ENCODE assay signal across 8 cellular contexts in genomic region chr17:27631409-27631755, GRCh38. TPM values are rescaled to one million over a fixed set of nuclear protein-coding genes. Genes with fewer than 3 reads are reported as not detected.
A peak's percentile ranks its signal among the peaks of the same experiment; 100 is the strongest.
DNase-seq lines count a peak whose midpoint lies in the region; ATAC-seq and TF ChIP-seq lines count a peak whose summit lies in the region.

No MANE protein-coding gene starts in this region.

- H3K79me2 ChIP-seq in DOHH2 (ENCODE audit: control insufficient read depth, low read length): no peaks in the 10 kb centered on the region

- peak overlapping the region; percentile 21; the same call in 1 of the 2 replicates for H3K4me2 ChIP-seq in DOHH2 (ENCODE audit: low read length)

- 33 to 38% methylated on average over 4 to 6 of the region's 6 CpGs for WGBS in upper lobe of left lung, 2 donors

- H3K9me3 ChIP-seq in DOHH2 (ENCODE audit: control insufficient read depth, insufficient read depth, low read length) (no peaks in the 10 kb centered on the region), upper lobe of left lung (no peaks in the 10 kb centered on the region)

- peak; percentile 39 for ATAC-seq in GM21529 (IDR thresholded peaks at IDR 0.05; ENCODE audit: unreplicated experiment)
- ATAC-seq in foreskin keratinocyte: peak; percentile 94
- peak; percentile 46 to 64 for ATAC-seq in upper lobe of left lung (ENCODE audit: low FRiP score in 2 of 2)
- ATAC-seq in GM21360 (IDR thresholded peaks at IDR 0.05; ENCODE audit: unreplicated experiment): no peak

- H3K27me3 ChIP-seq in DOHH2 (ENCODE audit: control insufficient read depth, low read length) (no peaks in the 10 kb centered on the region), foreskin keratinocyte (no peaks in the 10 kb centered on the region), upper lobe of left lung (no peaks in the 10 kb centered on the region)

- no peak overlapping the region for H3K27ac ChIP-seq in DOHH2 (ENCODE audit: low read depth, low read length)
- no peak overlapping the region for H3K27ac ChIP-seq in foreskin keratinocyte
- H3K27ac ChIP-seq in upper lobe of left lung: peak overlapping the region; percentile 57 to 85 (median 74)

- H3K4me1 ChIP-seq in DOHH2 (ENCODE audit: control insufficient read depth, low read length) (peaks cover 26% of the 10 kb centered on the region), foreskin keratinocyte (peaks cover 12% of the 10 kb centered on the region), upper lobe of left lung (peaks cover 31 to 52% (median 38%) of the 10 kb centered on the region in 4 donors)

- DNase-seq in OCI-M1 (lab: John Stamatoyannopoulos, UW) (peak; percentile 73), foreskin keratinocyte (peak; percentile 71 to 82), upper lobe of left lung (peak in 1 of 2 donors; percentile 48), GOT3 (lab: John Stamatoyannopoulos, UW) (no peak), T1000 (lab: John Stamatoyannopoulos, UW) (no peak)

- H3F3A ChIP-seq in DOHH2 (ENCODE audit: control insufficient read depth, insufficient read depth): no peaks in the 10 kb centered on the region

- TF ChIP-seq EP300 in upper lobe of left lung (IDR thresholded peaks at IDR 0.05): no peak

- H3K9me2 ChIP-seq in DOHH2 (replicated peaks; ENCODE audit: control insufficient read depth, low read length): no peaks in the 10 kb centered on the region

- no peaks in the 10 kb centered on the region for H4K20me1 ChIP-seq in DOHH2 (ENCODE audit: control insufficient read depth, insufficient read depth, low read depth, low read length)

- H3K4me3 ChIP-seq in DOHH2 (ENCODE audit: low read length): peak overlapping the region; percentile 30
- peak overlapping the region; percentile 5 to 54 (median 40) for H3K4me3 ChIP-seq in upper lobe of left lung

- TF ChIP-seq POLR2A in upper lobe of left lung (IDR thresholded peaks at IDR 0.05): no peak

- TF ChIP-seq CTCF in DOHH2 (IDR thresholded peaks at IDR 0.05; ENCODE audit: low read depth, low read length, poor library complexity, severe bottlenecking): no peak
- no peak for TF ChIP-seq CTCF in foreskin keratinocyte (conservative IDR thresholded peaks at IDR 0.05)
- no peak for TF ChIP-seq CTCF in upper lobe of left lung (IDR thresholded peaks at IDR 0.05)

- H3K36me3 ChIP-seq in DOHH2 (ENCODE audit: control insufficient read depth, low read length): no peaks in the 10 kb centered on the region
- peaks cover 0 to 6% (median 0%) of the 10 kb centered on the region in 4 donors for H3K36me3 ChIP-seq in upper lobe of left lung

RNA-seq across cellular contexts. Expression of gene LGALS9, which starts 0.4 kb away (rescaled TPM):
- total RNA-seq in foreskin keratinocyte (0.82 and 1.1 TPM in 2 replicates), upper lobe of left lung (100 to 1,000 TPM in 5 of 6 donors, 10 to 100 TPM in 1; 64.6 to 238 (median 150) TPM)
- polyA plus RNA-seq in foreskin keratinocyte: 1.7 and 1.9 TPM in 2 replicates

Comparison
In these comparisons a context has a peak if more than half of its experiments do, and no peak if none do; other contexts are left out.
1. H3K27ac ChIP-seq: peak in upper lobe of left lung (4 of 4); none in DOHH2 (single experiment) and foreskin keratinocyte (single experiment).
2. DNase-seq: peak in OCI-M1 (single experiment) and foreskin keratinocyte (2 of 2); none in GOT3 (single experiment) and T1000 (single experiment).
3. RNA of gene LGALS9, which starts 0.4 kb away (total RNA-seq): 64.6 to 238 TPM in upper lobe of left lung; 0.82 to 1.1 TPM in foreskin keratinocyte; every median in the first group is over 10 times any median in the second.